ENCODE assay signal across 18 cellular contexts in genomic region chr5:116542619-116543018, GRCh38. TPM values are rescaled to one million over a fixed set of nuclear protein-coding genes. Genes with fewer than 3 reads are reported as not detected.
"Had no signal": no experiment of that assay in that cellular context is flagged by ENCODE, and none has a peak within 500 bp of the region (broad histone marks: within the 10 kb centered on the region; RNA-seq: fewer than 3 reads in every experiment).

No MANE protein-coding gene starts in this region.

- H3K4me1 ChIP-seq: prostate gland, upper lobe of right lung had no signal

- ATAC-seq: activated CD4-positive, CD25-positive, alpha-beta regulatory T cell treated with anti-CD3 and anti-CD28 coated beads, Interleukin-2, amount 50 U/mL, for 24 hours; esophagus mucosa; right cardiac atrium; upper lobe of right lung had no signal

- H3K27me3 ChIP-seq: upper lobe of right lung had no signal

- H3K9me3 ChIP-seq: prostate gland had no signal

- H3K27ac ChIP-seq: prostate gland, upper lobe of right lung had no signal

- DNase-seq: activated CD4-positive, alpha-beta T cell treated with anti-CD3 and anti-CD28 coated beads, Interleukin-2, amount 50 U/mL, for 1 hour; activated naive CD4-positive, alpha-beta T cell treated with anti-CD3 and anti-CD28 coated beads, Interleukin-2, amount 10 ng/mL, durations not matched to agents 7 days and 5 days; activated T-cell treated with anti-CD3 and anti-CD28 coated beads for 4 hours; hippocampal formation; kidney; mesendoderm; right cardiac atrium; stimulated activated CD4-positive, alpha-beta T cell treated with anti-CD3 and anti-CD28 coated beads, Interleukin-4, amount 100 ng/mL, for 4 hours; stimulated activated CD8-positive, alpha-beta memory T cell treated with anti-CD3 and anti-CD28 coated beads, Interleukin-4, amount 100 ng/mL, for 48 hours; stimulated activated naive CD4-positive, alpha-beta T cell treated with Interleukin-2 at 50 U/mL for 16 hours; T-helper 2 cell; upper lobe of right lung had no signal

- H3K36me3 ChIP-seq: prostate gland, upper lobe of right lung had no signal

- H3K4me3 ChIP-seq: prostate gland, smooth muscle cell, upper lobe of right lung had no signal

- FAIRE-seq: kidney had no signal

RNA-seq across cellular contexts. Expression of gene SEMA6A, which starts 32.0 kb away (rescaled TPM):
- total RNA-seq: activated CD8-positive, alpha-beta memory T cell treated with anti-CD3 and anti-CD28 coated beads for 36 hours; activated T-helper 2 cell treated with anti-CD3 and anti-CD28 coated beads, Interferon-gamma antibody, Interleukin-2, Interleukin-4, amounts not matched to agents 10 μg/mL and 5 μg/mL and 100 μg/mL, durations not matched to agents 14 hours and 24 hours and 36 hours had no signal
